In the genomic region with DNA sequence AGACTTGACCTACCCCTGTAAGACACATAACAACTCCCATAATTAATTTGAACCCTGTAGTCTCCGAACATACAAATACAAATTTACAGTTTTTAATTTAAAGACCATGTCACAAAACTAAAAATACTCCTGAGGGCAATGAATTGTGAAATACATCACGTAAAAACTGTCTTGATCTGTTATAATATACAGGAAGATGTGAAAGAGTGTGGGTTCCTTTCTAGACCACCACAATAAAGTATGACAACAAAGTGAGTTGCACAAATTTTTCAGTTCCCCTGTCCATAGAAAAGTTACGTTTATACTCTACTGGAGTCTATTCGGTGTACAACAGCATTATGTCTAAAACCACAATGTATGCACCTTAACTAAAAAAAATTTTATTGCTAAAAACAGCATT, we compare ENCODE assay signal across 16 cellular contexts.
"Had no signal": no experiment of that assay in that cellular context is flagged by ENCODE, and none has a peak within 500 bp of the region (broad histone marks: within the 10 kb centered on the region; RNA-seq: fewer than 3 reads in every experiment).

No MANE protein-coding gene starts in this region.

- H3K27ac ChIP-seq: brain microvascular endothelial cell, coronary artery, parathyroid adenoma, sigmoid colon, stomach had no signal

- H3K4me3 Mint-ChIP-seq: activated naive CD8-positive, alpha-beta T cell treated with anti-CD3 and anti-CD28 coated beads, Interleukin-2, amount 10 ng/mL, durations not matched to agents 7 days and 5 days; central memory CD8-positive, alpha-beta T cell; mesothelial cell of epicardium had no signal

- ATAC-seq: esophagus mucosa, left colon had no signal

- H3K4me3 ChIP-seq: coronary artery, lung, sigmoid colon, spleen, stomach had no signal

- H3K27me3 ChIP-seq: brain microvascular endothelial cell, sigmoid colon, spleen, stomach had no signal

- DNase-seq: activated CD4-positive, alpha-beta T cell treated with anti-CD3 and anti-CD28 coated beads, Interleukin-2, amount 50 U/mL, for 48 hours; activated CD4-positive, CD25-positive, alpha-beta regulatory T cell treated with anti-CD3 and anti-CD28 coated beads, Interleukin-2, amount 50 U/mL, for 72 hours; activated naive CD8-positive, alpha-beta T cell treated with anti-CD3 and anti-CD28 coated beads, Interleukin-2, amount 10 ng/mL, durations not matched to agents 7 days and 5 days; brain microvascular endothelial cell; left colon; sigmoid colon; spleen; stomach; T1000 had no signal

- H3K27ac Mint-ChIP-seq: activated T-helper 2 cell treated with anti-CD3 and anti-CD28 coated beads, Interferon-gamma antibody, Interleukin-2, Interleukin-4, amounts not matched to agents 10 μg/mL and 5 μg/mL and 100 μg/mL, durations not matched to agents 14 hours and 24 hours and 36 hours; mesothelial cell of epicardium had no signal

- H3K4me1 Mint-ChIP-seq: central memory CD8-positive, alpha-beta T cell had no signal

- H3K9me3 Mint-ChIP-seq: activated naive CD8-positive, alpha-beta T cell treated with anti-CD3 and anti-CD28 coated beads, Interleukin-2, amount 10 ng/mL, durations not matched to agents 7 days and 5 days; activated T-helper 2 cell treated with anti-CD3 and anti-CD28 coated beads, Interferon-gamma antibody, Interleukin-2, Interleukin-4, amounts not matched to agents 10 μg/mL and 5 μg/mL and 100 μg/mL, durations not matched to agents 14 hours and 24 hours and 36 hours; central memory CD8-positive, alpha-beta T cell had no signal

- H3K27me3 Mint-ChIP-seq: activated naive CD8-positive, alpha-beta T cell treated with anti-CD3 and anti-CD28 coated beads, Interleukin-2, amount 10 ng/mL, durations not matched to agents 7 days and 5 days; central memory CD8-positive, alpha-beta T cell had no signal
